In genomic region chr4:121072836-121073362, GRCh38 we compare ENCODE assay signal across 8 cellular contexts. TPM values are rescaled to one million over a fixed set of nuclear protein-coding genes. Genes with fewer than 3 reads are reported as not detected.
DNase-seq lines count a peak whose midpoint lies in the region; ATAC-seq and TF ChIP-seq lines count a peak whose summit lies in the region.

No MANE protein-coding gene starts in this region.

- H3K4me1 ChIP-seq in GM23248 (ENCODE audit: insufficient read depth) = 0 out of 2 replicates have a peak, but pooled peaks cover 5% of the 10 kb centered on the region
- peaks cover 2 to 5% of the 10 kb centered on the region in 2 experiments for H3K4me1 ChIP-seq in trophoblast cell (ENCODE audit: control insufficient read depth in 1 of 2, insufficient read depth in 2 of 2, low read length in 2 of 2)
- no peaks in the 10 kb centered on the region for H3K4me1 ChIP-seq in foreskin keratinocyte

- in situ Hi-C loops in GM23248 (cut with MboI) = no loop called here

- H4K8ac ChIP-seq in trophoblast cell (ENCODE audit: low read depth, low read length) = no peak overlapping the region

- H3K79me2 ChIP-seq in GM23248 (ENCODE audit: insufficient read depth) = no peaks in the 10 kb centered on the region
- peaks cover 9% of the 10 kb centered on the region for H3K79me2 ChIP-seq in trophoblast cell (ENCODE audit: control insufficient read depth, insufficient read depth, low read length, poor library complexity)

- no peak overlapping the region for H2BK12ac ChIP-seq in trophoblast cell (ENCODE audit: low read length)

- peak overlapping the region; percentile 98 for H3K4me2 ChIP-seq in GM23248 (ENCODE audit: unreplicated experiment)
- H3K4me2 ChIP-seq in trophoblast cell (ENCODE audit: low read length) = peak overlapping the region; percentile 70

- H2AK5ac ChIP-seq in trophoblast cell (ENCODE audit: low read length) = no peak overlapping the region

- H4K20me1 ChIP-seq in GM23248 (ENCODE audit: insufficient read depth) = no peaks in the 10 kb centered on the region

- intact Hi-C loops in Right ventricle myocardium inferior (cut with DNase I) = loop anchor here (5.0 kb wide), 1 partner anchor 151 kb away; the partner anchor contains the start of gene PRDM5

- H3K27me3 ChIP-seq in GM23248 (replicated peaks; ENCODE audit: insufficient read depth) = no peaks in the 10 kb centered on the region; the same call in 1 of the 2 replicates
- peaks cover 2% of the 10 kb centered on the region for H3K27me3 ChIP-seq in WERI-Rb-1 (ENCODE audit: insufficient read depth, low read depth, severe bottlenecking)
- H3K27me3 ChIP-seq in trophoblast cell (ENCODE audit: insufficient read depth, low read length) = peaks cover 19% of the 10 kb centered on the region
- peaks cover 87% of the 10 kb centered on the region for H3K27me3 ChIP-seq in foreskin keratinocyte

- no peaks in the 10 kb centered on the region for H3K9me2 ChIP-seq in GM23248 (ENCODE audit: insufficient read depth)

- H3K4me3 ChIP-seq in GM23248 (peak overlapping the region; percentile 84), WERI-Rb-1 (ENCODE audit: low read depth, low read length) (peak overlapping the region; percentile 96), trophoblast cell (ENCODE audit: low read depth, low read length) (peak overlapping the region; percentile 77)

- H2BK5ac ChIP-seq in trophoblast cell (ENCODE audit: low read depth, low read length, poor library complexity) = no peak overlapping the region

- H3K4ac ChIP-seq in trophoblast cell (ENCODE audit: low read depth, low read length) = no peak overlapping the region

- peak overlapping the region; percentile 4 for H2BK120ac ChIP-seq in trophoblast cell (ENCODE audit: insufficient read depth, low read length, poor library complexity)

- 3 to 4% methylated on average over 24 to 27 of the region's 27 CpGs for WGBS in GM23248 (ENCODE audit: low coverage in 1 of 2, low lambda C conversion rate in 2 of 2, missing lambda C conversion rate in 2 of 2), 2 experiments
- no CpG with 5 or more reads among the region's 27 CpGs for WGBS in trophoblast cell (ENCODE audit: extremely low coverage, insufficient coverage, insufficient read length)

- H3K36me3 ChIP-seq in GM23248 (ENCODE audit: low read depth) (no peaks in the 10 kb centered on the region), WERI-Rb-1 (no peaks in the 10 kb centered on the region), trophoblast cell (ENCODE audit: control insufficient read depth in 1 of 2, insufficient read depth in 2 of 2, low read length in 2 of 2) (no peaks in the 10 kb centered on the region)

- peak overlapping the region; percentile 1 for H3K14ac ChIP-seq in trophoblast cell (ENCODE audit: low read length)

- H3K23ac ChIP-seq in trophoblast cell (ENCODE audit: low read length) = no peak overlapping the region

- H3K9me3 ChIP-seq in GM23248 (ENCODE audit: low read depth) (no peaks in the 10 kb centered on the region), WERI-Rb-1 (ENCODE audit: severe bottlenecking) (peaks cover 3% of the 10 kb centered on the region), trophoblast cell (ENCODE audit: insufficient read depth, low read depth, low read length) (no peaks in the 10 kb centered on the region)

- H3K79me1 ChIP-seq in trophoblast cell (ENCODE audit: low read length) = peaks cover 11% of the 10 kb centered on the region

- no peak overlapping the region for H3K27ac ChIP-seq in GM23248
- H3K27ac ChIP-seq in WERI-Rb-1 = peak overlapping the region; percentile 53
- H3K27ac ChIP-seq in trophoblast cell (ENCODE audit: low read depth, low read length) = no peak overlapping the region
- H3K27ac ChIP-seq in foreskin keratinocyte = no peak overlapping the region

- no peak overlapping the region for H4K12ac ChIP-seq in trophoblast cell (ENCODE audit: low read depth, low read length)

- no peak for TF ChIP-seq CTCF in WERI-Rb-1 (IDR thresholded peaks at IDR 0.05; ENCODE audit: low read depth, low read length)
- TF ChIP-seq CTCF in foreskin keratinocyte (conservative IDR thresholded peaks at IDR 0.05) = no peak

- H4K91ac ChIP-seq in trophoblast cell (ENCODE audit: low read depth, low read length) = no peak overlapping the region

- DNase-seq in GM23248 (peak; percentile 35), WERI-Rb-1 (peak; percentile 42), Right ventricle myocardium inferior (ENCODE audit: missing footprints) (peak; percentile 73), trophoblast cell (no peak), NCI-H446 (lab: John Stamatoyannopoulos, UW) (no peak), GM19240 (ENCODE audit: insufficient read length, low spot score) (no peak), foreskin keratinocyte (no peak)

- 0 out of 2 replicates have a peak, but pooled peaks cover 10% of the 10 kb centered on the region for H3F3A ChIP-seq in GM23248 (ENCODE audit: insufficient read depth)

- H3K9ac ChIP-seq in GM23248 = peak overlapping the region; percentile 40
- peak overlapping the region; percentile 0 for H3K9ac ChIP-seq in trophoblast cell (ENCODE audit: low read length)

- peak overlapping the region; percentile 94 for H2AFZ ChIP-seq in GM23248
- peak overlapping the region; percentile 91 for H2AFZ ChIP-seq in trophoblast cell (ENCODE audit: insufficient read depth, low read length, poor library complexity)

- ATAC-seq in Right ventricle myocardium inferior (peak; percentile 23), foreskin keratinocyte (no peak), GM19463 (IDR thresholded peaks at IDR 0.05; ENCODE audit: unreplicated experiment) (no peak)

- H3K18ac ChIP-seq in trophoblast cell (ENCODE audit: low read length) = no peak overlapping the region

RNA-seq across cellular contexts. Expression of gene NDNF, which starts 0.6 kb away (rescaled TPM):
- total RNA-seq in GM23248 (2014; rRNA removed; shearing (Covaris generic)) = 1.9 and 3.4 TPM in 2 replicates
- polyA plus RNA-seq in GM23248 (2016; fragmentation: Nextera tagmentation; extraction: Ambion mirVana) (3.1 and 4.5 TPM in 2 replicates), foreskin keratinocyte (not detected in 2 replicates)
- total RNA-seq in Right ventricle myocardium inferior (8.1 TPM), foreskin keratinocyte (not detected in 2 replicates)
- polyA plus RNA-seq in trophoblast cell (2013) = 34.7 and 38.2 TPM in 2 replicates

Comparison
In these comparisons a context has a peak if more than half of its experiments do, and no peak if none do; other contexts are left out.
1. DNase-seq: peak in GM23248 (single experiment), WERI-Rb-1 (single experiment) and Right ventricle myocardium inferior (single experiment); none in trophoblast cell (0 of 2), NCI-H446 (0 of 2), GM19240 (single experiment) and foreskin keratinocyte (0 of 2).
2. Peak in every context shown above with its lines, with median percentiles within 50 percentile points of each other: H3K4me3 ChIP-seq.